ENCODE assay signal across 7 cellular contexts in the genomic region with DNA sequence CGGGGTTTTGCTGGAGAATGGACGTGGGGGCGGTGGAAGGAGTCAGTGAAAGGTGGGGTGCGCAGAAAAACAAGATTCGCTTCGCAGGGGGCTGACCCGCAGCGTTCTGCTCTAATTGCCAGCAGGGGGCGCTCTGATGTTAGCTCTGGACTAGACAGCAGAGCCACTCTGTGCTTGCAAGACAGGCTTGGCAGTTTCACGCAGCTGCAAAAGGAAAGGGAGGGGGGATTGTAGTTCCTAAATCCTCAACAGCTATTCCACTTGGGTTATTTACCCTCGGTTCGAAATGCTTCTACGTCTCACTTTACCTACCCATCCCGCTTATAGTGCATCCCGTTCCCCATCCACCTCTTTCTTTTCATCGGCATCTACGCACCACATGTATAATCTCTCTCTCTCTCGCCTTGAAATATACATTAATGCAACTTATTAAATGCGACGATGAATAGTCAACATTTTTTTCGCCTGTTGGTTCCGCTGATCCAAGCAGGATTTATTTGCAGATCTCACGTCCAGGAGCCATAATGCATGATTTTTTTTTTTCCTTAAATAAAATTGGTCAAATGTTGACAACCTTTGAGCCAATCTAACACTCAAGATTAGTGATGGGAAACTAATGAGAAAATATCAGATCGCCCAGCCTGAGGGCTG.
A peak's percentile ranks its signal among the peaks of the same experiment; 100 is the strongest.
DNase-seq lines count a peak whose midpoint lies in the region; ATAC-seq, FAIRE-seq and TF ChIP-seq lines count a peak whose summit lies in the region.

No MANE protein-coding gene starts in this region.

- H4K20me1 ChIP-seq in K562 (replicated peaks; ENCODE audit: control insufficient read depth, insufficient read depth, low read length), result no peaks in the 10 kb centered on the region

- H3K4me1 ChIP-seq in K562 (replicated peaks in 1 of 2; ENCODE audit: control insufficient read depth in 2 of 2, insufficient read depth in 2 of 2, low read length in 2 of 2) (peaks cover 3 to 13% of the 10 kb centered on the region in 2 experiments; a peak in 4 of 5 replicates), iPS DF 6.9 (ENCODE audit: control insufficient read depth, insufficient read depth, low read length) (peaks cover 5% of the 10 kb centered on the region; the same call in 1 of the 2 replicates), gastrocnemius medialis (peaks cover 11 to 16% of the 10 kb centered on the region in 2 donors)

- TF ChIP-seq RAD21 in K562 (CRISPR knock-in tag; conservative IDR thresholded peaks at IDR 0.05 in 1 of 2, IDR thresholded peaks at IDR 0.05 in 1 of 2), result peak; percentile 91 to 96

- H3K27me3 ChIP-seq in K562 (ENCODE audit: control insufficient read depth in 2 of 2, insufficient read depth in 2 of 2, low read length in 2 of 2) (peaks cover 3 to 9% of the 10 kb centered on the region in 2 experiments; a peak in 2 of 5 replicates), iPS DF 6.9 (ENCODE audit: control insufficient read depth, insufficient read depth, low read length) (peaks cover 90% of the 10 kb centered on the region), gastrocnemius medialis (peaks cover 100% of the 10 kb centered on the region in 3 donors)

- peak overlapping the region; percentile 45; the same call in 1 of the 2 replicates for H3K4me2 ChIP-seq in K562 (ENCODE audit: insufficient read depth, low read length)

- no peak for TF ChIP-seq EP300 in K562 (IDR thresholded peaks at IDR 0.05; ENCODE audit: low read length)

- in situ Hi-C loops in K562 (cut with MboI), result loop anchor here (10.0 to 25.0 kb wide), 2 partner anchors 221 to 1003 kb away; partner anchors contain the start of gene MEIS2
- in situ Hi-C loops in gastrocnemius medialis (cut with MboI; ENCODE audit: low sequenced_read_pairs in 4 of 4), result loop anchor here in 3 of 4 donors (25.0 kb wide), 2 partner anchors 228 to 1003 kb away; partner anchors contain the start of gene MEIS2 (in 3 of the 3)

- TF ChIP-seq POLR2A in K562 (conservative IDR thresholded peaks at IDR 0.05), result no peak
- TF ChIP-seq POLR2A in gastrocnemius medialis (IDR thresholded peaks at IDR 0.05), result no peak

- peak; percentile 78 for ATAC-seq in GM18498 (IDR thresholded peaks at IDR 0.05; ENCODE audit: unreplicated experiment)
- ATAC-seq in HG02852 (IDR thresholded peaks at IDR 0.05; ENCODE audit: unreplicated experiment), result peak; percentile 89
- peak; percentile 96 for ATAC-seq in K562
- ATAC-seq in gastrocnemius medialis, result peak in 1 of 2 donors; percentile 51

- H3K79me2 ChIP-seq in K562 (ENCODE audit: control insufficient read depth, insufficient read depth, low read length), result no peaks in the 10 kb centered on the region

- FAIRE-seq in K562 (lab: Jason Lieb, UNC), result peak; percentile 94

- TF ChIP-seq CTCF in K562 (IDR thresholded peaks at IDR 0.05 in 2 of 3, conservative IDR thresholded peaks at IDR 0.05 in 1 of 3; ENCODE audit: insufficient read depth in 2 of 3, low read depth in 1 of 3, low read length in 3 of 3) (peak; percentile 82 to 90 (median 90)), gastrocnemius medialis (IDR thresholded peaks at IDR 0.05 in 4 of 5, conservative IDR thresholded peaks at IDR 0.05 in 1 of 5) (peak; percentile 26 to 63 (median 52))

- DNase-seq in NCI-H1694 treated with DMSO at 0.1 percent for 48 hours (lab: John Stamatoyannopoulos, UW), result peak; percentile 85
- peak in 3 of 5 donors; percentile 18 to 58 (median 36) for DNase-seq in T-helper 1 cell
- DNase-seq in K562 (ENCODE audit: extremely low read depth in 1 of 4, low spot score in 3 of 4), result peak; percentile 83 to 90 (median 84)
- DNase-seq in iPS DF 6.9 (ENCODE audit: low read depth, low spot score), result peak; percentile 86
- DNase-seq in gastrocnemius medialis, result peak; percentile 41 to 49

- H3K4me3 ChIP-seq in K562 (no peak overlapping the region), iPS DF 6.9 (ENCODE audit: low read length) (no peak overlapping the region), gastrocnemius medialis (peak overlapping the region in 1 of 4 donors; percentile 39)

- no peaks in the 10 kb centered on the region for H3K9me1 ChIP-seq in K562 (ENCODE audit: control insufficient read depth, insufficient read depth, low read length)

- no peaks in the 10 kb centered on the region for H3K9me3 ChIP-seq in K562 (replicated peaks; ENCODE audit: control insufficient read depth, insufficient read depth, low read depth, low read length)
- H3K9me3 ChIP-seq in iPS DF 6.9 (ENCODE audit: control insufficient read depth, insufficient read depth, low read length), result no peaks in the 10 kb centered on the region
- no peaks in the 10 kb centered on the region for H3K9me3 ChIP-seq in gastrocnemius medialis

- H3K27ac ChIP-seq in K562 (ENCODE audit: extremely low read depth, low read depth, low read length), result no peak overlapping the region
- H3K27ac ChIP-seq in iPS DF 6.9 (ENCODE audit: low read length), result no peak overlapping the region
- no peak overlapping the region for H3K27ac ChIP-seq in gastrocnemius medialis

- no peaks in the 10 kb centered on the region for H3K36me3 ChIP-seq in K562 (ENCODE audit: control insufficient read depth, insufficient read depth, low read length)
- no peaks in the 10 kb centered on the region for H3K36me3 ChIP-seq in iPS DF 6.9 (ENCODE audit: control insufficient read depth, insufficient read depth, low read length)
- H3K36me3 ChIP-seq in gastrocnemius medialis, result no peaks in the 10 kb centered on the region

- intact Hi-C loops in K562 (cut with micrococcal nuclease) (loop anchor here (1.0 to 10.0 kb wide), 3 partner anchors 222 to 379 kb away; no protein-coding TSS in a partner anchor), gastrocnemius medialis (cut with DNase I; ENCODE audit: low total_unique reads) (loop anchor here (5.0 to 10.0 kb wide), 2 partner anchors 218 to 251 kb away; partner anchors contain the start of gene MEIS2)

- H2AFZ ChIP-seq in K562 (ENCODE audit: low read depth, low read length), result no peak overlapping the region

- H3K9ac ChIP-seq in K562 (ENCODE audit: insufficient read depth in 1 of 2, low read depth in 2 of 2, low read length in 2 of 2), result no peak overlapping the region

- POLR2A ChIA-PET in K562 (lab: Yijun Ruan, JAX), result interaction anchor here (0.6 to 0.7 kb wide), 4 partner anchors 10 to 1895 kb away, joined by 3 to 4 read pairs (median 3); no protein-coding TSS in a partner anchor

- WGBS in K562 (ENCODE audit: insufficient coverage, low coverage, missing lambda C conversion rate), result 19% methylated on average over 23 of the region's 24 CpGs
- no CpG with 5 or more reads among the region's 24 CpGs for WGBS in iPS DF 6.9 (ENCODE audit: insufficient coverage, insufficient read length)

- BruUV-seq in K562 (replicated peaks; lab: Mats Ljungman, UMichigan), result no TSS peak

- CTCF ChIA-PET in K562 (lab: Yijun Ruan, JAX; ENCODE audit: low intra/inter-chr PET ratio), result interaction anchor here (0.7 to 3.8 kb wide), 4 partner anchors 221 to 1008 kb away, joined by 3 to 48 read pairs (median 7); no protein-coding TSS in a partner anchor

TF ChIP-seq in K562, 482 proteins besides CTCF, POLR2A, EP300 and RAD21 (continues in another document):
- TF ChIP-seq RCOR1 (IDR thresholded peaks at IDR 0.05; ENCODE audit: borderline replicate concordance in 1 of 2, low read depth in 2 of 2, low read length in 2 of 2) (0 out of 4 replicates have a peak, but pooled peaks of 1 of the 2 experiments have one; percentile 6), DEAF1 (CRISPR knock-in tag; IDR thresholded peaks at IDR 0.05) (peak; percentile 78), CREM (IDR thresholded peaks at IDR 0.05; ENCODE audit: low read depth) (0 out of 2 replicates have a peak, but pooled peaks have one; percentile 14), POLR3A (IDR thresholded peaks at IDR 0.05; ENCODE audit: borderline replicate concordance, extremely low read depth, insufficient read depth, insufficient read length) (no peak), FIP1L1 (IDR thresholded peaks at IDR 0.05; ENCODE audit: low read depth, low read length, poor library complexity, severe bottlenecking) (no peak), STAG1 (CRISPR knock-in tag; IDR thresholded peaks at IDR 0.05; ENCODE audit: borderline replicate concordance) (peak; percentile 76; the same call in 1 of the 2 replicates), CTBP1 (IDR thresholded peaks at IDR 0.05; ENCODE audit: borderline replicate concordance) (peak; percentile 13; the same call in 1 of the 2 replicates)
- TF ChIP-seq, protein P1, sequence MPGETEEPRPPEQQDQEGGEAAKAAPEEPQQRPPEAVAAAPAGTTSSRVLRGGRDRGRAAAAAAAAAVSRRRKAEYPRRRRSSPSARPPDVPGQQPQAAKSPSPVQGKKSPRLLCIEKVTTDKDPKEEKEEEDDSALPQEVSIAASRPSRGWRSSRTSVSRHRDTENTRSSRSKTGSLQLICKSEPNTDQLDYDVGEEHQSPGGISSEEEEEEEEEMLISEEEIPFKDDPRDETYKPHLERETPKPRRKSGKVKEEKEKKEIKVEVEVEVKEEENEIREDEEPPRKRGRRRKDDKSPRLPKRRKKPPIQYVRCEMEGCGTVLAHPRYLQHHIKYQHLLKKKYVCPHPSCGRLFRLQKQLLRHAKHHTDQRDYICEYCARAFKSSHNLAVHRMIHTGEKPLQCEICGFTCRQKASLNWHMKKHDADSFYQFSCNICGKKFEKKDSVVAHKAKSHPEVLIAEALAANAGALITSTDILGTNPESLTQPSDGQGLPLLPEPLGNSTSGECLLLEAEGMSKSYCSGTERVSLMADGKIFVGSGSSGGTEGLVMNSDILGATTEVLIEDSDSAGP (CRISPR knock-in tag; IDR thresholded peaks at IDR 0.05), result no peak

Comparison
In these comparisons a context has a peak if more than half of its experiments do, and no peak if none do; other contexts are left out.
1. DNase-seq: peak in every context shown above with its lines; median percentile 86 in iPS DF 6.9; 85 in NCI-H1694 treated with DMSO at 0.1 percent for 48 hours; 84 in K562; 45 in gastrocnemius medialis; 36 in T-helper 1 cell.